ENCODE assay signal across 17 cellular contexts in the genomic region with DNA sequence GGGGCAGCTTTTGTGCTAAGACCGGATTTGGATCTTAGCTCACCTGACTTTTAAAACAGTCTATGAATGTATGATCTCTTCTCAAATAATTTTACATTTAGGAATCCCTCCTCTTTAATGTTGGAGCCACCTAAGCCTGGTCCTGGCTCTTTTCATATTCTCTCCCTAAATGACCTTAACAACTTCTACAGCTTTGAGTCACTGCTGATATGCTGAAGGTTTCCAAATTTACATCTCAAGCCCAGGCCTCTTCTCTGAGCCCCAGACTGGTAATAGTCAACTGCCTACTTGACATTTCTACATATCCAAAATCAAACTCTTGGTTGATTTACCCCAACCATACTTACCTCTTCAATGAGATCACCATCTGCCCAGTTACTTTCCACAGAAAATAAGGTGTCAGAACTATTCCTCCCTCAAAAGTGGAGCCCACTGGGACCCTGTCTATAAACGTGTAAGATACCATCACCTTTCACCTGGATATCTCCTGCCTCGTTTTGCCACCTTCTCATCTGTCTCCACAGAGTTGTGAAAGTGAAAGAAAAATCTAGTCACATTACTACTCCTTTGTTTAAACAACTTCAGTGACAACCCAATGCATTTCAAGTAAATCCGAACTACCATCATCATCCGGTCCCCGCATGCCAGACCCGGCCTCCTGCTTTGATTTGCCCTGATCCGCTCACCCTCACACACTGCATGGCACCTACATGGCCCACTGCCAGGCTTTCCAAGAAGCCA. TPM values are rescaled to one million over a fixed set of nuclear protein-coding genes. Genes with fewer than 3 reads are reported as not detected.
DNase-seq lines count a peak whose midpoint lies in the region; ATAC-seq, FAIRE-seq and TF ChIP-seq lines count a peak whose summit lies in the region.
"Had no signal": no experiment of that assay in that cellular context is flagged by ENCODE, and none has a peak within 500 bp of the region (broad histone marks: within the 10 kb centered on the region; RNA-seq: fewer than 3 reads in every experiment).

No MANE protein-coding gene starts in this region.

- intact Hi-C loops in MCF 10A (cut with micrococcal nuclease) (loop anchor here (5.0 kb wide), 1 partner anchor 46 kb away; no protein-coding TSS in a partner anchor), breast epithelium (cut with DNase I; ENCODE audit: low total_unique reads) (no loop called here), HepG2 (cut with micrococcal nuclease; ENCODE audit: unreplicated experiment) (no loop called here), tibial artery (cut with DNase I; ENCODE audit: low total_unique reads) (no loop called here)

- no peak for FAIRE-seq in HepG2 (lab: Jason Lieb, UNC)

- TF ChIP-seq CTCF in MCF 10A (IDR thresholded peaks at IDR 0.05; ENCODE audit: unreplicated experiment) (no peak), breast epithelium (IDR thresholded peaks at IDR 0.05) (no peak), HepG2 (CRISPR knock-in tag; IDR thresholded peaks at IDR 0.05) (no peak), tibial artery (IDR thresholded peaks at IDR 0.05) (no peak)

- no peak for ATAC-seq in HepG2
- ATAC-seq: left lobe of liver had no signal

- CTCF ChIA-PET in MCF 10A (lab: Yijun Ruan, JAX) (interaction anchor here (0.5 to 2.0 kb wide), 3 partner anchors 394 to 662 kb away, joined by 3 to 6 read pairs (median 4); no protein-coding TSS in a partner anchor), HepG2 (lab: Yijun Ruan, JAX; ENCODE audit: low intra/inter-chr PET ratio, low total read pairs) (no interaction called here)
- CTCF ChIA-PET in activated CD4-positive, alpha-beta memory T cell treated with anti-CD3 and anti-CD28 coated beads, Interleukin-2, amount 10 ng/mL, durations not matched to agents 7 days and 5 days (lab: Charles Lee), result no interaction called here

- POLR2A ChIA-PET in MCF 10A (lab: Yijun Ruan, JAX), result no interaction called here
- POLR2A ChIA-PET in activated CD4-positive, alpha-beta memory T cell treated with anti-CD3 and anti-CD28 coated beads, Interleukin-2, amount 10 ng/mL, durations not matched to agents 7 days and 5 days (lab: Charles Lee), result no interaction called here
- POLR2A ChIA-PET in HepG2 (lab: Yijun Ruan, JAX), result no interaction called here

- H3K27ac ChIP-seq in breast epithelium (no peak overlapping the region), HepG2 (ENCODE audit: extremely low read length, insufficient read depth, low read length) (no peak overlapping the region), tibial artery (peak overlapping the region; percentile 45 to 56)
- H3K27ac ChIP-seq: upper lobe of left lung had no signal

- peaks cover 84% of the 10 kb centered on the region for H3K36me3 Mint-ChIP-seq in MCF 10A (ENCODE audit: insufficient read depth, unreplicated experiment)
- peaks cover 67% of the 10 kb centered on the region for H3K36me3 Mint-ChIP-seq in activated CD4-positive, alpha-beta memory T cell treated with anti-CD3 and anti-CD28 coated beads, Interleukin-2, amount 10 ng/mL, durations not matched to agents 7 days and 5 days (ENCODE audit: low read depth)

- H3K9me3 ChIP-seq in breast epithelium, result no peaks in the 10 kb centered on the region
- H3K9me3 ChIP-seq in HepG2 (ENCODE audit: low read length), result no peaks in the 10 kb centered on the region
- H3K9me3 ChIP-seq in tibial artery, result no peaks in the 10 kb centered on the region
- H3K9me3 ChIP-seq: upper lobe of left lung had no signal

- WGBS in HepG2 (ENCODE audit: low lambda C conversion rate), result 95% methylated on average over 8 of the region's 8 CpGs

- H3K4me3 ChIP-seq in breast epithelium (no peak overlapping the region), HepG2 (replicated peaks in 1 of 3; ENCODE audit: insufficient read depth in 1 of 3, low read depth in 2 of 3, low read length in 3 of 3) (no peak overlapping the region), tibial artery (no peak overlapping the region)
- H3K4me3 ChIP-seq: GM23248, upper lobe of left lung had no signal

- BruUV-seq in MCF 10A (replicated peaks; lab: Mats Ljungman, UMichigan) (no TSS peak), HepG2 (replicated peaks; lab: Mats Ljungman, UMichigan) (no TSS peak)

- H3K27me3 ChIP-seq in breast epithelium (no peaks in the 10 kb centered on the region), HepG2 (ENCODE audit: control insufficient read depth in 1 of 2, insufficient read depth in 2 of 2, low read length in 2 of 2) (no peaks in the 10 kb centered on the region), tibial artery (no peaks in the 10 kb centered on the region)
- H3K27me3 ChIP-seq: upper lobe of left lung had no signal

- no peak for TF ChIP-seq POLR2A in breast epithelium (IDR thresholded peaks at IDR 0.05)
- TF ChIP-seq POLR2A in HepG2 (IDR thresholded peaks at IDR 0.05; ENCODE audit: insufficient read depth in 1 of 2, low read depth in 2 of 2, low read length in 2 of 2), result no peak

- no peak overlapping the region for H3K4me3 Mint-ChIP-seq in MCF 10A (ENCODE audit: unreplicated experiment)
- no peak overlapping the region for H3K4me3 Mint-ChIP-seq in activated CD4-positive, alpha-beta memory T cell treated with anti-CD3 and anti-CD28 coated beads, Interleukin-2, amount 10 ng/mL, durations not matched to agents 7 days and 5 days
- H3K4me3 Mint-ChIP-seq: nephron had no signal

- peak overlapping the region; percentile 36 for H3K27ac Mint-ChIP-seq in MCF 10A (ENCODE audit: low read depth, unreplicated experiment)
- H3K27ac Mint-ChIP-seq in activated CD4-positive, alpha-beta memory T cell treated with anti-CD3 and anti-CD28 coated beads, Interleukin-2, amount 10 ng/mL, durations not matched to agents 7 days and 5 days, result peak overlapping the region; percentile 28
- H3K27ac Mint-ChIP-seq: nephron had no signal

- no peak overlapping the region for H3K9ac ChIP-seq in HepG2 (ENCODE audit: insufficient read depth, low read depth, low read length)
- H3K9ac ChIP-seq: GM23248 had no signal

- H3K79me2 ChIP-seq in HepG2 (ENCODE audit: insufficient read depth, low read length), result no peaks in the 10 kb centered on the region

- in situ Hi-C loops in HepG2 (cut with HindIII; ENCODE audit: extremely low pct_ligation_motif_present, low pct_unique_long_range_greater_than_20kb), result no loop called here

- DNase-seq in MCF 10A (ENCODE audit: unreplicated experiment), result no peak
- DNase-seq in breast epithelium (ENCODE audit: low spot score in 2 of 2), result no peak
- no peak for DNase-seq in activated CD4-positive, alpha-beta memory T cell treated with anti-CD3 and anti-CD28 coated beads, Interleukin-2, amount 10 ng/mL, durations not matched to agents 7 days and 5 days
- DNase-seq in HepG2 (ENCODE audit: low spot score), result no peak
- no peak for DNase-seq in tibial artery
- no peak for DNase-seq in effector CD4-positive, alpha-beta T cell
- no peak for DNase-seq in stimulated activated CD4-positive, alpha-beta T cell treated with anti-CD3 and anti-CD28 coated beads, Interleukin-4, amount 100 ng/mL, for 4 hours
- no peak for DNase-seq in NCI-H2029 (lab: John Stamatoyannopoulos, UW)
- DNase-seq: GM23248; NCI-H1694; NCI-H446 treated with DMSO at 0.1 percent for 48 hours; right cardiac atrium; stimulated activated CD4-positive, alpha-beta T cell treated with anti-CD3 and anti-CD28 coated beads, Interleukin-2, amount 100 ng/mL, for 24 hours; stimulated activated CD8-positive, alpha-beta memory T cell treated with anti-CD3 and anti-CD28 coated beads, Interleukin-4, amount 100 ng/mL, for 48 hours; upper lobe of left lung had no signal

- H3K4me1 ChIP-seq in breast epithelium (no peaks in the 10 kb centered on the region), HepG2 (ENCODE audit: insufficient read depth, low read length) (no peaks in the 10 kb centered on the region), tibial artery (peaks cover 0 to 35% (median 4%) of the 10 kb centered on the region in 4 donors)
- H3K4me1 ChIP-seq: upper lobe of left lung had no signal

- no peak overlapping the region for H2AFZ ChIP-seq in HepG2 (ENCODE audit: low read length)
- H2AFZ ChIP-seq: GM23248 had no signal

- H4K20me1 ChIP-seq in HepG2 (ENCODE audit: insufficient read depth, low read length), result no peaks in the 10 kb centered on the region

- TF ChIP-seq RAD21 in HepG2 (CRISPR knock-in tag; IDR thresholded peaks at IDR 0.05), result no peak

- H3K9me3 Mint-ChIP-seq in MCF 10A (ENCODE audit: unreplicated experiment), result no peaks in the 10 kb centered on the region
- H3K9me3 Mint-ChIP-seq in activated CD4-positive, alpha-beta memory T cell treated with anti-CD3 and anti-CD28 coated beads, Interleukin-2, amount 10 ng/mL, durations not matched to agents 7 days and 5 days, result no peaks in the 10 kb centered on the region
- H3K9me3 Mint-ChIP-seq: nephron had no signal

- peaks cover 14% of the 10 kb centered on the region for H3K4me1 Mint-ChIP-seq in MCF 10A (ENCODE audit: insufficient read depth, unreplicated experiment)
- H3K4me1 Mint-ChIP-seq in activated CD4-positive, alpha-beta memory T cell treated with anti-CD3 and anti-CD28 coated beads, Interleukin-2, amount 10 ng/mL, durations not matched to agents 7 days and 5 days, result peaks cover 18% of the 10 kb centered on the region
- H3K4me1 Mint-ChIP-seq: nephron had no signal

- no peaks in the 10 kb centered on the region for H3K27me3 Mint-ChIP-seq in MCF 10A (ENCODE audit: insufficient read depth, unreplicated experiment)
- H3K27me3 Mint-ChIP-seq in activated CD4-positive, alpha-beta memory T cell treated with anti-CD3 and anti-CD28 coated beads, Interleukin-2, amount 10 ng/mL, durations not matched to agents 7 days and 5 days, result no peaks in the 10 kb centered on the region

- no peak overlapping the region for H3K4me2 ChIP-seq in HepG2 (ENCODE audit: low read depth, low read length)

- no peak for TF ChIP-seq EP300 in HepG2 (IDR thresholded peaks at IDR 0.05; ENCODE audit: low read depth in 2 of 2, low read length in 2 of 2)
- TF ChIP-seq EP300 in HepG2 (CRISPR knock-in tag; IDR thresholded peaks at IDR 0.05; ENCODE audit: borderline replicate concordance), result no peak

- H3K36me3 ChIP-seq in breast epithelium (no peaks in the 10 kb centered on the region), HepG2 (replicated peaks in 1 of 2; ENCODE audit: control insufficient read depth in 1 of 2, insufficient read depth in 2 of 2, low read length in 2 of 2) (peaks cover 17 to 55% of the 10 kb centered on the region in 2 experiments), tibial artery (peaks cover 46 to 83% (median 62%) of the 10 kb centered on the region in 3 donors)

RNA-seq across cellular contexts. Expression of a gene that starts 48.8 kb away (rescaled TPM):
- total RNA-seq in MCF 10A (2022) (55.6 and 72.6 TPM in 2 replicates), breast epithelium (10 to 100 TPM; 55.2 to 73.8 (median 69.5) TPM), HepG2 (2016; rRNA removed; fragmentation: Illumina TruSeq; extraction: Trizol) (48.3 and 56.7 TPM in 2 replicates)
- 10 to 100 TPM; 56.1 to 59.8 TPM for total RNA-seq in activated CD4-positive, alpha-beta memory T cell treated with anti-CD3 and anti-CD28 coated beads, Interleukin-2, amount 10 ng/mL, durations not matched to agents 7 days and 5 days
- 35.3 and 36.1 TPM in 2 replicates for total RNA-seq in HepG2 (2016; cell fraction: cytosol; rRNA removed; fragmentation: Illumina TruSeq; extraction: Trizol; ENCODE audit: low read depth)
- 49.2 and 49.4 TPM in 2 replicates for total RNA-seq in HepG2 (2016; cell fraction: insoluble cytoplasmic fraction; rRNA removed; fragmentation: Illumina TruSeq; extraction: Trizol)
- 55.1 and 56.2 TPM in 2 replicates for total RNA-seq in HepG2 (2016; cell fraction: membrane; rRNA removed; fragmentation: Illumina TruSeq; extraction: Trizol)
- total RNA-seq in HepG2 (2016; cell fraction: nucleus; rRNA removed; fragmentation: Illumina TruSeq; extraction: Trizol), result 67.4 and 77.3 TPM in 2 replicates
- 71.0 and 79.9 TPM in 2 replicates for polyA plus RNA-seq in HepG2 (2011; rRNA removed)
- 25.7 and 36.4 TPM in 2 replicates for polyA plus RNA-seq in HepG2 (2011; cell fraction: cytosol; rRNA removed)
- polyA plus RNA-seq in HepG2 (2011; cell fraction: nucleus; rRNA removed), result 113 and 124 TPM in 2 replicates
- polyA plus RNA-seq in HepG2 (2012), result 41.9 and 51.9 TPM in 2 replicates
- 10.7 and 11.9 TPM in 2 replicates for polyA plus RNA-seq in HepG2 (2016; cell fraction: cytosol; fragmentation: Illumina TruSeq; extraction: Trizol; ENCODE audit: low read depth)
- 87.2 and 101 TPM in 2 replicates for polyA plus RNA-seq in HepG2 (2016; cell fraction: insoluble cytoplasmic fraction; fragmentation: Illumina TruSeq; extraction: Trizol; ENCODE audit: low read depth)
- polyA plus RNA-seq in HepG2 (2016; cell fraction: membrane; fragmentation: Illumina TruSeq; extraction: Trizol; ENCODE audit: low read depth), result 50.8 and 53.0 TPM in 2 replicates
- polyA plus RNA-seq in HepG2 (2016; cell fraction: nucleus; fragmentation: Illumina TruSeq; extraction: Trizol; ENCODE audit: insufficient read depth, low read depth), result 138 and 140 TPM in 2 replicates
- polyA minus RNA-seq in HepG2 (2011; rRNA and poly(A)+ RNA removed; ENCODE audit: low replicate concordance), result 50.1 and 65.5 TPM in 2 replicates
- 33.4 and 39.2 TPM in 2 replicates for polyA minus RNA-seq in HepG2 (2011; cell fraction: cytosol; rRNA and poly(A)+ RNA removed)
- polyA minus RNA-seq in HepG2 (2011; cell fraction: nucleus; rRNA and poly(A)+ RNA removed), result 129 and 147 TPM in 2 replicates

Comparison
In these comparisons a context has a peak if more than half of its experiments do, and no peak if none do; other contexts are left out.
1. H3K27ac ChIP-seq: peak in tibial artery (2 of 2); none in breast epithelium (0 of 2) and HepG2 (single experiment).